27 cellular contexts compared by ENCODE assay signal in genomic region chr10:792792-793100, GRCh38.
DNase-seq lines count a peak whose midpoint lies in the region; ATAC-seq and TF ChIP-seq lines count a peak whose summit lies in the region.
"Had no signal": no experiment of that assay in that cellular context is flagged by ENCODE, and none has a peak within 500 bp of the region (broad histone marks: within the 10 kb centered on the region; RNA-seq: fewer than 3 reads in every experiment).

No MANE protein-coding gene starts in this region.

- dilution Hi-C loops in IMR-90 (cut with HindIII; ENCODE audit: low sequenced_read_pairs, unreplicated experiment) = no loop called here

- no peaks in the 10 kb centered on the region for H3K27me3 ChIP-seq in IMR-90 (ENCODE audit: control insufficient read depth, insufficient read depth, low read length)
- no peaks in the 10 kb centered on the region for H3K27me3 ChIP-seq in brain microvascular endothelial cell (replicated peaks)
- H3K27me3 ChIP-seq: suprapubic skin had no signal

- H2BK120ac ChIP-seq in IMR-90 (ENCODE audit: low read depth, low read length) = no peak overlapping the region

- H3K23ac ChIP-seq in IMR-90 (ENCODE audit: low read depth, low read length) = no peak overlapping the region

- peaks cover 8% of the 10 kb centered on the region for H3K4me1 ChIP-seq in IMR-90 (ENCODE audit: control insufficient read depth, insufficient read depth, low read length)
- H3K4me1 ChIP-seq: left lung had no signal

- no peak overlapping the region; the same call in 1 of the 2 replicates for H3K4me2 ChIP-seq in IMR-90 (ENCODE audit: low read depth, low read length)
- H3K4me2 ChIP-seq: PC-9 had no signal

- no peak overlapping the region for H2BK5ac ChIP-seq in IMR-90 (ENCODE audit: low read depth, low read length, poor library complexity, severe bottlenecking)

- peaks cover 6% of the 10 kb centered on the region for H3K9me1 ChIP-seq in IMR-90 (ENCODE audit: insufficient read depth, low read length)

- H3K36me3 Mint-ChIP-seq in type B pancreatic cell = peaks cover 12% of the 10 kb centered on the region
- peaks cover 17% of the 10 kb centered on the region for H3K36me3 Mint-ChIP-seq in activated naive CD8-positive, alpha-beta T cell treated with anti-CD3 and anti-CD28 coated beads for 36 hours
- peaks cover 15% of the 10 kb centered on the region for H3K36me3 Mint-ChIP-seq in activated T-cell treated with anti-CD3 and anti-CD28 coated beads, Interleukin-2, amount 50 U/mL, for 24 hours (ENCODE audit: low read depth)

- no peak overlapping the region for H4K5ac ChIP-seq in IMR-90 (ENCODE audit: low read depth, low read length)

- H2AK9ac ChIP-seq in IMR-90 (replicated peaks; ENCODE audit: low read depth, low read length, poor library complexity) = no peak overlapping the region

- H3K4me3 ChIP-seq in IMR-90 (ENCODE audit: insufficient read depth, low read depth, low read length) (no peak overlapping the region), brain microvascular endothelial cell (ENCODE audit: low read depth, low read length) (no peak overlapping the region), fibroblast of villous mesenchyme (ENCODE audit: low read depth, low read length) (no peak overlapping the region)
- H3K4me3 ChIP-seq: left lung, PC-9, psoas muscle, suprapubic skin had no signal

- no peak for TF ChIP-seq POLR2A in IMR-90 (IDR thresholded peaks at IDR 0.05; ENCODE audit: low read depth, low read length)

- 0 out of 2 replicates have a peak, but pooled peaks cover 4% of the 10 kb centered on the region for H4K20me1 ChIP-seq in IMR-90 (ENCODE audit: insufficient read depth, low read length)

- no peaks in the 10 kb centered on the region for H3K27me3 Mint-ChIP-seq in type B pancreatic cell
- peaks cover 3% of the 10 kb centered on the region for H3K27me3 Mint-ChIP-seq in activated naive CD8-positive, alpha-beta T cell treated with anti-CD3 and anti-CD28 coated beads for 36 hours
- peaks cover 2% of the 10 kb centered on the region for H3K27me3 Mint-ChIP-seq in activated T-cell treated with anti-CD3 and anti-CD28 coated beads, Interleukin-2, amount 50 U/mL, for 24 hours
- H3K27me3 Mint-ChIP-seq: activated T-helper 17 cell treated with anti-CD3 and anti-CD28 coated beads, Interleukin-2, amount 50 U/mL, for 72 hours; CD4-positive, alpha-beta T cell; naive B cell had no signal

- H2AK5ac ChIP-seq in IMR-90 (ENCODE audit: low read depth, low read length) = no peak overlapping the region

- H3K36me3 ChIP-seq in IMR-90 (ENCODE audit: control insufficient read depth, insufficient read depth, low read length) = no peaks in the 10 kb centered on the region
- H3K36me3 ChIP-seq in brain microvascular endothelial cell (replicated peaks) = no peaks in the 10 kb centered on the region
- H3K36me3 ChIP-seq: suprapubic skin had no signal

- H4K91ac ChIP-seq in IMR-90 (ENCODE audit: insufficient read depth, low read depth, low read length) = no peak overlapping the region

- no peak overlapping the region for H3K18ac ChIP-seq in IMR-90 (ENCODE audit: low read depth, low read length)

- H3K27ac ChIP-seq in IMR-90 (ENCODE audit: insufficient read depth, low read length) (peak overlapping the region; percentile 28; the same call in 1 of the 2 replicates), brain microvascular endothelial cell (no peak overlapping the region)
- H3K27ac ChIP-seq: epithelial cell of prostate, left lung, PC-9, psoas muscle, suprapubic skin had no signal

- ATAC-seq in IMR-90 (ENCODE audit: low read depth) = peak; percentile 64
- ATAC-seq: activated naive CD4-positive, alpha-beta T cell treated with anti-CD3 and anti-CD28 coated beads, Interleukin-2, amount 50 U/mL, for 72 hours; activated T-helper 17 cell treated with anti-CD3 and anti-CD28 coated beads, Interleukin-2, amount 50 U/mL, for 72 hours; HepG2; left lung; psoas muscle had no signal

- no peaks in the 10 kb centered on the region for H3K4me1 Mint-ChIP-seq in type B pancreatic cell (ENCODE audit: unreplicated experiment)
- no peaks in the 10 kb centered on the region for H3K4me1 Mint-ChIP-seq in activated naive CD8-positive, alpha-beta T cell treated with anti-CD3 and anti-CD28 coated beads for 36 hours
- peaks cover 7% of the 10 kb centered on the region for H3K4me1 Mint-ChIP-seq in activated T-cell treated with anti-CD3 and anti-CD28 coated beads, Interleukin-2, amount 50 U/mL, for 24 hours (ENCODE audit: low read depth)
- H3K4me1 Mint-ChIP-seq: naive B cell had no signal

- H3K56ac ChIP-seq in IMR-90 (ENCODE audit: extremely low read depth, insufficient read depth, low read length) = no peak overlapping the region

- no peak for TF ChIP-seq CTCF in IMR-90 (conservative IDR thresholded peaks at IDR 0.05; ENCODE audit: low read depth, low read length)
- no peak for TF ChIP-seq CTCF in brain microvascular endothelial cell (IDR thresholded peaks at IDR 0.05; ENCODE audit: low read depth, low read length, missing control alignments)
- no peak for TF ChIP-seq CTCF in fibroblast of villous mesenchyme (IDR thresholded peaks at IDR 0.05; ENCODE audit: insufficient read depth, low read depth, low read length)
- TF ChIP-seq CTCF in type B pancreatic cell (conservative IDR thresholded peaks at IDR 0.05) = no peak

- no peak for TF ChIP-seq RAD21 in IMR-90 (IDR thresholded peaks at IDR 0.05; ENCODE audit: low read length)

- POLR2A ChIA-PET in IMR-90 (lab: Charles Lee; ENCODE audit: unreplicated experiment) = interaction anchor here (0.6 kb wide), 2 partner anchors 16 to 25 kb away, joined by 3 to 6 read pairs; no protein-coding TSS in a partner anchor

- CTCF ChIA-PET in IMR-90 (lab: Yijun Ruan, JAX) = interaction anchor here (0.6 kb wide), 2 partner anchors 80 to 690 kb away, joined by 3 to 4 read pairs; no protein-coding TSS in a partner anchor

- H3K9me3 Mint-ChIP-seq in type B pancreatic cell = peaks cover 10% of the 10 kb centered on the region
- H3K9me3 Mint-ChIP-seq in activated naive CD8-positive, alpha-beta T cell treated with anti-CD3 and anti-CD28 coated beads for 36 hours = peaks cover 12% of the 10 kb centered on the region
- peaks cover 13% of the 10 kb centered on the region for H3K9me3 Mint-ChIP-seq in activated T-cell treated with anti-CD3 and anti-CD28 coated beads, Interleukin-2, amount 50 U/mL, for 24 hours

- no peak overlapping the region for H3K4ac ChIP-seq in IMR-90 (ENCODE audit: low read depth, low read length)

- peak overlapping the region; percentile 7 for H3K27ac Mint-ChIP-seq in type B pancreatic cell
- H3K27ac Mint-ChIP-seq in activated naive CD8-positive, alpha-beta T cell treated with anti-CD3 and anti-CD28 coated beads for 36 hours = no peak overlapping the region
- no peak overlapping the region for H3K27ac Mint-ChIP-seq in activated T-cell treated with anti-CD3 and anti-CD28 coated beads, Interleukin-2, amount 50 U/mL, for 24 hours
- H3K27ac Mint-ChIP-seq: activated B cell treated with CpG ODN at 0.5 μM for 24 hours; activated naive CD4-positive, alpha-beta T cell treated with anti-CD3 and anti-CD28 coated beads, Interleukin-2, amount 50 U/mL, for 72 hours; activated T-helper 17 cell treated with anti-CD3 and anti-CD28 coated beads, Interleukin-2, amount 50 U/mL, for 72 hours; CD4-positive, alpha-beta T cell; naive B cell had no signal

- H2BK20ac ChIP-seq in IMR-90 (ENCODE audit: low read depth, low read length) = no peak overlapping the region

- BruUV-seq in IMR-90 (replicated peaks; lab: Mats Ljungman, UMichigan) = no TSS peak

- H4K8ac ChIP-seq in IMR-90 (ENCODE audit: low read depth in 2 of 2, low read length in 2 of 2) = no peak overlapping the region

- intact Hi-C loops in IMR-90 (cut with micrococcal nuclease) = no loop called here

- peaks cover 0 to 4% of the 10 kb centered on the region in 2 experiments; a peak in 2 of 4 replicates for H3K79me1 ChIP-seq in IMR-90 (ENCODE audit: low read depth in 1 of 2, low read length in 2 of 2)

- no CpG with 5 or more reads among the region's 3 CpGs for WGBS in IMR-90 (ENCODE audit: extremely low coverage in 2 of 2, insufficient read length in 1 of 2), 2 experiments

- peaks cover 4% of the 10 kb centered on the region for H3K9me3 ChIP-seq in IMR-90 (ENCODE audit: control insufficient read depth, insufficient read depth, low read length)
- H3K9me3 ChIP-seq: psoas muscle, suprapubic skin had no signal

- peak; percentile 86 for DNase-seq in IMR-90
- DNase-seq in brain microvascular endothelial cell = peak; percentile 25
- DNase-seq in fibroblast of villous mesenchyme (ENCODE audit: low read depth) = peak; percentile 29
- DNase-seq in type B pancreatic cell (ENCODE audit: extremely low spot score, unreplicated experiment) = no peak
- no peak for DNase-seq in activated naive CD8-positive, alpha-beta T cell treated with anti-CD3 and anti-CD28 coated beads for 36 hours
- no peak for DNase-seq in activated naive CD4-positive, alpha-beta T cell treated with anti-CD3 and anti-CD28 coated beads, Interleukin-2, amount 50 U/mL, for 16 hours
- no peak for DNase-seq in activated T-cell treated with anti-CD3 and anti-CD28 coated beads, Interleukin-2, amount 50 U/mL, for 24 hours
- DNase-seq: activated B cell treated with CpG ODN at 0.5 μM for 24 hours; effector CD4-positive, alpha-beta T cell; GOT3; naive B cell; NCI-H1694 treated with DMSO at 0.1 percent for 48 hours; NCI-H2171 treated with DMSO at 0.1 percent for 48 hours; NCI-H524 treated with DMSO at 0.1 percent for 48 hours; nucleus accumbens; PC-9; SHP77; stimulated activated naive CD4-positive, alpha-beta T cell; T1000 had no signal

- in situ Hi-C loops in IMR-90 (cut with MboI; ENCODE audit: low sequenced_read_pairs) = loop anchor here (10.0 kb wide), 1 partner anchor 288 kb away; no protein-coding TSS in a partner anchor
- in situ Hi-C loops in brain microvascular endothelial cell (cut with HindIII; ENCODE audit: low pct_ligation_motif_present, low sequenced_read_pairs) = no loop called here

- no peak overlapping the region for H3K9ac ChIP-seq in IMR-90 (ENCODE audit: low read depth, low read length)

- no peak overlapping the region for H2AFZ ChIP-seq in IMR-90 (replicated peaks; ENCODE audit: low read length, poor library complexity)
- H2AFZ ChIP-seq: PC-9 had no signal

- H3K14ac ChIP-seq in IMR-90 (replicated peaks; ENCODE audit: low read depth, low read length) = no peak overlapping the region

- no peak overlapping the region for H2BK15ac ChIP-seq in IMR-90 (ENCODE audit: low read depth, low read length)

- no peak overlapping the region for H3K4me3 Mint-ChIP-seq in type B pancreatic cell
- no peak overlapping the region for H3K4me3 Mint-ChIP-seq in activated naive CD8-positive, alpha-beta T cell treated with anti-CD3 and anti-CD28 coated beads for 36 hours
- no peak overlapping the region for H3K4me3 Mint-ChIP-seq in activated T-cell treated with anti-CD3 and anti-CD28 coated beads, Interleukin-2, amount 50 U/mL, for 24 hours
- H3K4me3 Mint-ChIP-seq: activated B cell treated with CpG ODN at 0.5 μM for 24 hours; activated T-helper 17 cell treated with anti-CD3 and anti-CD28 coated beads, Interleukin-2, amount 50 U/mL, for 72 hours; CD4-positive, alpha-beta T cell; naive B cell had no signal

TF ChIP-seq in IMR-90, 13 proteins besides CTCF, POLR2A, EP300 and RAD21:
- TF ChIP-seq FOS (IDR thresholded peaks at IDR 0.05; ENCODE audit: low read depth, low read length) = peak; percentile 38; the same call in 1 of the 2 replicates
- TF ChIP-seq RCOR1 (IDR thresholded peaks at IDR 0.05; ENCODE audit: insufficient replicate concordance, low read length) = no peak

Comparison
In these comparisons a context has a peak if more than half of its experiments do, and no peak if none do; other contexts are left out.
1. DNase-seq: peak in IMR-90 (single experiment), brain microvascular endothelial cell (single experiment) and fibroblast of villous mesenchyme (single experiment); none in type B pancreatic cell (single experiment), activated naive CD8-positive, alpha-beta T cell treated with anti-CD3 and anti-CD28 coated beads for 36 hours (single experiment), activated naive CD4-positive, alpha-beta T cell treated with anti-CD3 and anti-CD28 coated beads, Interleukin-2, amount 50 U/mL, for 16 hours (single experiment) and activated T-cell treated with anti-CD3 and anti-CD28 coated beads, Interleukin-2, amount 50 U/mL, for 24 hours (single experiment).